9 cellular contexts compared by ENCODE assay signal in the genomic region with DNA sequence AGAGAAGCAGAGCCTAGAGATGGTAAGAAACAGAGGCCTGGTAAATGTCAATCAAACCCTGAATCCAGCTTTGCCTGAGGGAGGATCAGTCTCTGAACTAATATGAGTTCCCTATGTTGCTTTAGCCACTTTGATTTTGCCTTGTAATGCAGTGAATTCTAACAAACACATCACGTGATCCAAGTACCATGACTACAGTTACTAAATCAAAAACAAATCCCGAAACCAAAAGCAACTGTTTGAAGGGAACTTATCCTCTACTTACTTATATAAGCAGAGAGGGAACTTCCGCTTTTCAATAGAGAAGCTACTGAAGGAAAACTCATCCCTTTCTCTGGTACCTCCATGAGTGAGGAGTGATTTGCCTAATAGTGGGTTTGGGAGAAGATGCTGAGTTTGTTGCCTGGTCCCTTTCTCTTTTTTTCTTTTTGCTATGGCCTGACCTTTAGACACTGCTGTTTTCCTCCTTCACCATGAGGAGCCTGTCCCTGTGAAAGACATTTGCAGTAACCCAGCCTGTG. TPM values are rescaled to one million over a fixed set of nuclear protein-coding genes. Genes with fewer than 3 reads are reported as not detected.
A peak's percentile ranks its signal among the peaks of the same experiment; 100 is the strongest.
DNase-seq lines count a peak whose midpoint lies in the region; ATAC-seq and TF ChIP-seq lines count a peak whose summit lies in the region.
"Had no signal": no experiment of that assay in that cellular context is flagged by ENCODE, and none has a peak within 500 bp of the region (broad histone marks: within the 10 kb centered on the region; RNA-seq: fewer than 3 reads in every experiment).

No MANE protein-coding gene starts in this region.

- peak overlapping the region; percentile 49 for H3K4me3 Mint-ChIP-seq in T-helper 2 cell treated with Interferon-gamma antibody and Interleukin-4, amounts not matched to agents 5 μg/mL and 100 μg/mL, for 36 hours

- ATAC-seq in HG03045 (IDR thresholded peaks at IDR 0.05; ENCODE audit: unreplicated experiment), result peak; percentile 57

- peak overlapping the region; percentile 81 for H3K27ac Mint-ChIP-seq in T-helper 2 cell treated with Interferon-gamma antibody and Interleukin-4, amounts not matched to agents 5 μg/mL and 100 μg/mL, for 36 hours

- POLR2A ChIA-PET in A673 (lab: Charles Lee; ENCODE audit: low non-redundant PET), result no interaction called here

- no peaks in the 10 kb centered on the region for H3K36me3 Mint-ChIP-seq in T-helper 2 cell treated with Interferon-gamma antibody and Interleukin-4, amounts not matched to agents 5 μg/mL and 100 μg/mL, for 36 hours (ENCODE audit: low read depth)

- no peaks in the 10 kb centered on the region for H3K36me3 ChIP-seq in spleen
- H3K36me3 ChIP-seq in A673 (ENCODE audit: insufficient read depth, low read length, poor library complexity, severe bottlenecking), result no peaks in the 10 kb centered on the region

- 12 to 33% (median 24%) methylated on average over 3 of the region's 3 CpGs for WGBS in spleen, 5 donors

- BruUV-seq in A673 (replicated peaks; lab: Mats Ljungman, UMichigan), result no TSS peak

- H3K27me3 Mint-ChIP-seq in T-helper 2 cell treated with Interferon-gamma antibody and Interleukin-4, amounts not matched to agents 5 μg/mL and 100 μg/mL, for 36 hours (ENCODE audit: low read depth), result no peaks in the 10 kb centered on the region

- H3K4me1 Mint-ChIP-seq in T-helper 2 cell treated with Interferon-gamma antibody and Interleukin-4, amounts not matched to agents 5 μg/mL and 100 μg/mL, for 36 hours (ENCODE audit: low read depth), result peaks cover 23% of the 10 kb centered on the region

- H3K27ac ChIP-seq in spleen, result peak overlapping the region; percentile 43 to 90 (median 84)
- no peak overlapping the region for H3K27ac ChIP-seq in A673 (ENCODE audit: low read depth, low read length, poor library complexity, severe bottlenecking)
- H3K27ac ChIP-seq: 22Rv1 had no signal

- TF ChIP-seq CTCF in spleen (IDR thresholded peaks at IDR 0.05 in 8 of 11, conservative IDR thresholded peaks at IDR 0.05 in 3 of 11) (no peak), A673 (conservative IDR thresholded peaks at IDR 0.05; ENCODE audit: low read depth, low read length) (no peak)

- H3K9me3 Mint-ChIP-seq in T-helper 2 cell treated with Interferon-gamma antibody and Interleukin-4, amounts not matched to agents 5 μg/mL and 100 μg/mL, for 36 hours, result no peaks in the 10 kb centered on the region

- H3K4me1 ChIP-seq in spleen (peaks cover 0 to 53% (median 25%) of the 10 kb centered on the region in 6 donors), A673 (ENCODE audit: insufficient read depth, low read length, poor library complexity, severe bottlenecking) (peaks cover 4% of the 10 kb centered on the region)

- intact Hi-C loops in spleen (cut with DNase I; ENCODE audit: low total_unique reads), result no loop called here
- intact Hi-C loops in A673 (cut with micrococcal nuclease; ENCODE audit: unreplicated experiment), result no loop called here

- TF ChIP-seq POLR2A in spleen (IDR thresholded peaks at IDR 0.05), result no peak

- peak overlapping the region in 1 of 8 donors; percentile 56 for H3K4me3 ChIP-seq in spleen
- no peak overlapping the region for H3K4me3 ChIP-seq in A673 (ENCODE audit: low read depth, low read length, poor library complexity, severe bottlenecking)

- no peaks in the 10 kb centered on the region for H3K27me3 ChIP-seq in spleen (replicated peaks in 1 of 7)
- H3K27me3 ChIP-seq in A673 (replicated peaks; ENCODE audit: insufficient read depth, low read depth, low read length, poor library complexity), result no peaks in the 10 kb centered on the region

- CTCF ChIA-PET in A673 (lab: Charles Lee), result no interaction called here

- DNase-seq in DMS 273 (lab: John Stamatoyannopoulos, UW; ENCODE audit: unreplicated experiment) (peak; percentile 15), DMS 273 treated with DMSO at 0.1 percent for 48 hours (lab: John Stamatoyannopoulos, UW) (no peak), globus pallidus (ENCODE audit: low spot score) (peak; percentile 63), spleen (no peak), NCI-H1048 (lab: John Stamatoyannopoulos, UW) (no peak), A673 (ENCODE audit: low spot score) (no peak)
- no peak for DNase-seq in T-helper 2 cell treated with Interferon-gamma antibody and Interleukin-4, amounts not matched to agents 5 μg/mL and 100 μg/mL, for 36 hours (ENCODE audit: low spot score)

- H3K9me3 ChIP-seq in spleen, result no peaks in the 10 kb centered on the region
- H3K9me3 ChIP-seq in A673 (ENCODE audit: low read depth, low read length, poor library complexity, severe bottlenecking), result no peaks in the 10 kb centered on the region

RNA-seq across cellular contexts. Expression of gene PPTC7, which starts 7.7 kb away (rescaled TPM):
- total RNA-seq in spleen, result 10 to 100 TPM; 20.1 to 27.3 (median 26.5) TPM
- polyA plus RNA-seq in spleen, result 1 to 10 TPM; 7.5 to 9.9 (median 8.3) TPM
- 27.5 and 30.9 TPM in 2 replicates for total RNA-seq in A673 (2021)

RNA-seq across cellular contexts. Expression of gene TCTN1, which starts 23.1 kb away (rescaled TPM):
- total RNA-seq in spleen (10 to 100 TPM; 14.8 to 30.8 (median 24.5) TPM), A673 (2021) (38.8 TPM in 2 replicates)
- 10 to 100 TPM in 2 of 3 donors, 1 to 10 TPM in 1; 8.4 to 21.0 (median 14.7) TPM for polyA plus RNA-seq in spleen

Comparison
In these comparisons a context has a peak if more than half of its experiments do, and no peak if none do; other contexts are left out.
1. DNase-seq: peak in DMS 273 (single experiment) and globus pallidus (single experiment); none in DMS 273 treated with DMSO at 0.1 percent for 48 hours (single experiment), T-helper 2 cell treated with Interferon-gamma antibody and Interleukin-4, amounts not matched to agents 5 μg/mL and 100 μg/mL, for 36 hours (single experiment), spleen (single experiment), NCI-H1048 (single experiment) and A673 (single experiment).